1 cellular context compared by ENCODE assay signal in the genomic region with DNA sequence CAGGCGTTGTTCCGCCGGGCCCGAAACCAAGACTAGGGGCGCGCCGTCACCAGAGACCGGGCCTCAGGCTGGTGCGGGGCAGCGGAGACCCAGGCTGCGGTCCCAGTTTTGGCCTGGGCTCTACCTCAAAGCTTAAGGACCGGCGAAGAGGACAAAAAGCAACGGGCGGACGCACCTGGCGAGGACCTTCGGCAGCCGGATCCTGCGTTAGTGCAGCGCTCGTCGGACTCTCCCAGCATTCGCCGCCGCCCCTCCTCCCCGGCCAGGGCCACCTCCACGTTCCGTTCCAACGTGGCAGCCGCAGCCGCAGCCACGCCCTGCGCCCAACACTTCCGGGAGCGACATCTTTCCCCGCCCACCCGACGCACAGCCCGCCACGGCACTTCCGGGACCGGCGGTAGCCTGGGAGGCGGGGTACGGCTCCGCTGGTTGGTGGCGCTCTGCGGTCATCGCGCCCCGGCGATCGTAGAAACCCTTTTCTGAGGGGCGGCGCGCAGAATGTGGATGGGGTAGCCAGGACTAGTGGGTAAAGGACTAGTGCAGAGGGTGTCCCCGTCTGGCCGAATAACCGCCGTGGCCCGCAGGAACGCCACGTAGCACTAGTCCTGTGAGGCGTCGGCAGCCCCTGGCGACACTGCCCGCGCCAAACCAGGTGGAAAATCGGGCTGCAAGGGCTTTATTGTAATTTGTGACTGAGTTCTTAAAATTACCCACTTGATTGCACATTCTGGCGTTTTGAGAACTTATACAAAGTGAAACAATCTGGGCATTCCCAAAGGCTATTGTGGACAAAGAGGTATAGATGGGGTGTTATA.
TF ChIP-seq lines count a peak whose summit lies in the region.

A gene with protein sequence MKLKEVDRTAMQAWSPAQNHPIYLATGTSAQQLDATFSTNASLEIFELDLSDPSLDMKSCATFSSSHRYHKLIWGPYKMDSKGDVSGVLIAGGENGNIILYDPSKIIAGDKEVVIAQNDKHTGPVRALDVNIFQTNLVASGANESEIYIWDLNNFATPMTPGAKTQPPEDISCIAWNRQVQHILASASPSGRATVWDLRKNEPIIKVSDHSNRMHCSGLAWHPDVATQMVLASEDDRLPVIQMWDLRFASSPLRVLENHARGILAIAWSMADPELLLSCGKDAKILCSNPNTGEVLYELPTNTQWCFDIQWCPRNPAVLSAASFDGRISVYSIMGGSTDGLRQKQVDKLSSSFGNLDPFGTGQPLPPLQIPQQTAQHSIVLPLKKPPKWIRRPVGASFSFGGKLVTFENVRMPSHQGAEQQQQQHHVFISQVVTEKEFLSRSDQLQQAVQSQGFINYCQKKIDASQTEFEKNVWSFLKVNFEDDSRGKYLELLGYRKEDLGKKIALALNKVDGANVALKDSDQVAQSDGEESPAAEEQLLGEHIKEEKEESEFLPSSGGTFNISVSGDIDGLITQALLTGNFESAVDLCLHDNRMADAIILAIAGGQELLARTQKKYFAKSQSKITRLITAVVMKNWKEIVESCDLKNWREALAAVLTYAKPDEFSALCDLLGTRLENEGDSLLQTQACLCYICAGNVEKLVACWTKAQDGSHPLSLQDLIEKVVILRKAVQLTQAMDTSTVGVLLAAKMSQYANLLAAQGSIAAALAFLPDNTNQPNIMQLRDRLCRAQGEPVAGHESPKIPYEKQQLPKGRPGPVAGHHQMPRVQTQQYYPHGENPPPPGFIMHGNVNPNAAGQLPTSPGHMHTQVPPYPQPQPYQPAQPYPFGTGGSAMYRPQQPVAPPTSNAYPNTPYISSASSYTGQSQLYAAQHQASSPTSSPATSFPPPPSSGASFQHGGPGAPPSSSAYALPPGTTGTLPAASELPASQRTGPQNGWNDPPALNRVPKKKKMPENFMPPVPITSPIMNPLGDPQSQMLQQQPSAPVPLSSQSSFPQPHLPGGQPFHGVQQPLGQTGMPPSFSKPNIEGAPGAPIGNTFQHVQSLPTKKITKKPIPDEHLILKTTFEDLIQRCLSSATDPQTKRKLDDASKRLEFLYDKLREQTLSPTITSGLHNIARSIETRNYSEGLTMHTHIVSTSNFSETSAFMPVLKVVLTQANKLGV (minus strand): TSS at position 241 of the 815 bp plus-strand sequence. CDS start 9,217 bp downstream, outside the sequence.

TF ChIP-seq in SK-N-SH, 30 proteins besides CTCF, POLR2A, EP300 and RAD21 (continued from another document):
- peak; percentile 91 for TF ChIP-seq CHD2 (IDR thresholded peaks at IDR 0.05; ENCODE audit: low read length, partially characterized antibody)
